ENCODE assay signal across 8 cellular contexts in genomic region chr3:143775401-143775970, GRCh38.
DNase-seq lines count a peak whose midpoint lies in the region; ATAC-seq, FAIRE-seq and TF ChIP-seq lines count a peak whose summit lies in the region.

No MANE protein-coding gene starts in this region.

- DNase-seq in AG09309 (ENCODE audit: low read depth), result no peak
- DNase-seq in NCI-H1048 (lab: John Stamatoyannopoulos, UW), result peak; percentile 14
- peak; percentile 17 for DNase-seq in foreskin melanocyte
- peak; percentile 78 for DNase-seq in pons (ENCODE audit: low spot score)

- ATAC-seq in HG02642 (IDR thresholded peaks at IDR 0.05; ENCODE audit: poor library complexity, unreplicated experiment) (peak; percentile 93), GM21737 (IDR thresholded peaks at IDR 0.05; ENCODE audit: unreplicated experiment) (no peak)

- TF ChIP-seq CTCF in AG09309 (IDR thresholded peaks at IDR 0.05; ENCODE audit: control insufficient read depth, insufficient read depth, low read depth, low read length, missing control alignments) (peak; percentile 62), GM12875 (IDR thresholded peaks at IDR 0.05; ENCODE audit: borderline replicate concordance, insufficient read depth, low read depth, low read length) (peak; percentile 47; the same call in 1 of the 2 replicates)

- H3K4me3 ChIP-seq in AG09309 (ENCODE audit: control insufficient read depth, low read depth, low read length), result no peak overlapping the region
- no peak overlapping the region for H3K4me3 ChIP-seq in GM12875 (ENCODE audit: low read depth, low read length)

- peak; percentile 36 for FAIRE-seq in TTC549 (lab: Jason Lieb, UNC)
